13 cellular contexts compared by ENCODE assay signal in the genomic region with DNA sequence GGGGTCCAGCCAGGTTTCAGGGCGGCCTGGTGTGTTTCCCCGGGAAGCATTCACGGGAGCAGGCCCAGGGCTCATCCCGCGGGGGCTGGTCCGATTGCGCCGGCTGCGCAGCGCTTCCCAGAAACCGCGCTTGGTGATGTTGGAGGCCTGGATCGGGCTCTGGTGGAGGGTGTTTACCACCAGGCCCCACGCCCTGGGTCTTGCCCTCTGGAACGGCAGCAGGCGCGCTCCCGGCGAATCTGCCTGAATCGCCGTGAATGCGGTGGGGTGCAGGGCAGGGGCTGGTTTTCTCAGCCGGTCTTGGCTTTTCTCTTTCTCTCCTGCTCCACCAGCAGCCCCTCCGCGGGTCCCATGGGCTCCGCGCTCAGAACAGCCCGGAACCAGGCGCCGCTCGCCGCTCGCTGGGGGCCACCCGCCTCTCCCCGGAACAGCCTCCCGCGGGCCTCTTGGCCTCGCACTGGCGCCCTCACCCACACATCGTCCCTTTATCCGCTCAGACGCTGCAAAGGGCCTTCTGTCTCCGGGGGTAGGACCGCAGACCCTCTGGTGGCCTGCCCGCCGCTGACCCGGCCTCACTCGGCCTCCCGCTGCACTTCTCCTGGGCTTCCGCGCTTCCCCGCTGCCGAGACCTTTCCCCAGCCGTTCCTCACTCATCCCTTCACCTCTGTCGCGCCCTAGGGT.
DNase-seq lines count a peak whose midpoint lies in the region; ATAC-seq and TF ChIP-seq lines count a peak whose summit lies in the region.
"Had no signal": no experiment of that assay in that cellular context is flagged by ENCODE, and none has a peak within 500 bp of the region (broad histone marks: within the 10 kb centered on the region; RNA-seq: fewer than 3 reads in every experiment).

No MANE protein-coding gene starts in this region.

- H3K9me3 ChIP-seq in HUES6 (ENCODE audit: control insufficient read depth, insufficient read depth, low read depth, low read length) (no peaks in the 10 kb centered on the region), iPS-15b (ENCODE audit: control insufficient read depth, insufficient read depth, low read length) (no peaks in the 10 kb centered on the region), spleen (no peaks in the 10 kb centered on the region)
- H3K9me3 ChIP-seq: colonic mucosa had no signal

- TF ChIP-seq CTCF in spleen (IDR thresholded peaks at IDR 0.05 in 8 of 11, conservative IDR thresholded peaks at IDR 0.05 in 3 of 11) = no peak

- H3K36me3 Mint-ChIP-seq in dendritic cell treated with granulocyte-macrophage colony-stimulating factor and Interleukin-4, amounts not matched to agents 40 ng/mL and 50 ng/mL, for 4 days (ENCODE audit: low read depth) = no peaks in the 10 kb centered on the region

- H3K4me1 ChIP-seq in HUES6 (ENCODE audit: control insufficient read depth, insufficient read depth, low read length) (peaks cover 13% of the 10 kb centered on the region; the same call in 1 of the 2 replicates), iPS-15b (ENCODE audit: control insufficient read depth, insufficient read depth, low read length) (peaks cover 3% of the 10 kb centered on the region), spleen (peaks cover 0 to 6% (median 0%) of the 10 kb centered on the region in 6 donors)
- H3K4me1 ChIP-seq: colonic mucosa had no signal

- H3K27me3 Mint-ChIP-seq in dendritic cell treated with granulocyte-macrophage colony-stimulating factor and Interleukin-4, amounts not matched to agents 40 ng/mL and 50 ng/mL, for 4 days = peaks cover 66% of the 10 kb centered on the region

- H3K9ac ChIP-seq in HUES6 (ENCODE audit: low read length) = no peak overlapping the region
- peak overlapping the region; percentile 62 for H3K9ac ChIP-seq in iPS-15b (ENCODE audit: low read depth, low read length)

- ATAC-seq in sciatic nerve (peak; percentile 91), HG03045 (IDR thresholded peaks at IDR 0.05; ENCODE audit: unreplicated experiment) (no peak), HG03342 (IDR thresholded peaks at IDR 0.05; ENCODE audit: unreplicated experiment) (no peak)
- ATAC-seq: PC-3 had no signal

- no peaks in the 10 kb centered on the region for H3K9me3 Mint-ChIP-seq in dendritic cell treated with granulocyte-macrophage colony-stimulating factor and Interleukin-4, amounts not matched to agents 40 ng/mL and 50 ng/mL, for 4 days

- TF ChIP-seq POLR2A in spleen (IDR thresholded peaks at IDR 0.05) = no peak

- 14 to 29% (median 19%) methylated on average over 40 to 56 of the region's 56 CpGs for WGBS in spleen, 5 donors

- intact Hi-C loops in dendritic cell treated with granulocyte-macrophage colony-stimulating factor and Interleukin-4, amounts not matched to agents 40 ng/mL and 50 ng/mL, for 4 days (cut with micrococcal nuclease) = no loop called here
- intact Hi-C loops in sciatic nerve (cut with DNase I) (no loop called here), spleen (cut with DNase I; ENCODE audit: low total_unique reads) (no loop called here)

- H3K27me3 ChIP-seq in HUES6 (ENCODE audit: control insufficient read depth, insufficient read depth, low read length) = peaks cover 19% of the 10 kb centered on the region; the same call in 1 of the 2 replicates
- peaks cover 38% of the 10 kb centered on the region for H3K27me3 ChIP-seq in iPS-15b (ENCODE audit: control insufficient read depth, insufficient read depth, low read length)
- H3K27me3 ChIP-seq in spleen (replicated peaks in 1 of 7) = peaks cover 5 to 49% (median 27%) of the 10 kb centered on the region in 7 donors

- H3K27ac ChIP-seq in HUES6 (ENCODE audit: low read depth, low read length) (no peak overlapping the region), spleen (no peak overlapping the region)
- H3K27ac ChIP-seq: colonic mucosa had no signal

- peak; percentile 82 for DNase-seq in sciatic nerve (ENCODE audit: low spot score)
- DNase-seq in 8988T = no peak
- no peak for DNase-seq in spleen
- DNase-seq: CD4-positive, CD25-positive, alpha-beta regulatory T cell; colonic mucosa; NCI-H345; PC-3; T-helper 2 cell had no signal

- no peaks in the 10 kb centered on the region for H3K36me3 ChIP-seq in HUES6 (ENCODE audit: control insufficient read depth, insufficient read depth, low read length)
- no peaks in the 10 kb centered on the region for H3K36me3 ChIP-seq in iPS-15b (ENCODE audit: control insufficient read depth, insufficient read depth, low read length)
- no peaks in the 10 kb centered on the region for H3K36me3 ChIP-seq in spleen
- H3K36me3 ChIP-seq: colonic mucosa had no signal

- H3K4me1 Mint-ChIP-seq in dendritic cell treated with granulocyte-macrophage colony-stimulating factor and Interleukin-4, amounts not matched to agents 40 ng/mL and 50 ng/mL, for 4 days (ENCODE audit: low read depth) = peaks cover 12% of the 10 kb centered on the region

- peak overlapping the region; percentile 3 for H3K27ac Mint-ChIP-seq in dendritic cell treated with granulocyte-macrophage colony-stimulating factor and Interleukin-4, amounts not matched to agents 40 ng/mL and 50 ng/mL, for 4 days

- H3K4me3 Mint-ChIP-seq in dendritic cell treated with granulocyte-macrophage colony-stimulating factor and Interleukin-4, amounts not matched to agents 40 ng/mL and 50 ng/mL, for 4 days = peak overlapping the region; percentile 64

- H3K4me3 ChIP-seq in HUES6 (ENCODE audit: low read depth, low read length) (peak overlapping the region; percentile 56), iPS-15b (ENCODE audit: low read depth, low read length) (peak overlapping the region; percentile 51), spleen (peak overlapping the region in 3 of 8 donors; percentile 2 to 17 (median 10))
- H3K4me3 ChIP-seq: colonic mucosa had no signal
